Comparison of ENCODE assay signal across 16 cellular contexts in the genomic region with DNA sequence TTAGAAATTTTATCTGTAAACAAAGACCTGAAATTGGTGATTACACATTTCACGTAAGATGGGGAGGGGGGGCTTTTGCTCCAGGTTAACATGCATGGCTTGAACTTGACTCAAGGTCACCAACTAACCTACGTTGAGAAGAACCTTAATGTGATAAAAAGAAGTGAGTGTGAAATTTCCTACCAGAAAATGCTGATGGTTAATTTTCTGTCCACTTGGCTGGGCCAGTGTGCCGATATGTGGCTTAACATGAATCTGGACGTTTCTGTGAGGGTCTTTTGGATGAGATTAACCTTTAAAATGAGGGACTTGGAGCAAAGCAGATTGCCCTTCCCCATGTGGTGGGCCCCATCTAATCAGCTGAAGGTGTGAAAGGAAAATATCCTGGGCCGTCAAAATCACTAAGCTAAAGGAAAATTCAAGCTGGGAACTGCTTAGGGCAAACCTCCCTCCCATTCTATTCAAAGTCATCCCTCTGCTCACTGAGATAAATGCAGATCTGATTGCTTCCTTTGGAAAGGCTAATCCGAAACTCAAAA.
DNase-seq lines count a peak whose midpoint lies in the region; ATAC-seq, FAIRE-seq and TF ChIP-seq lines count a peak whose summit lies in the region.
"Had no signal": no experiment of that assay in that cellular context is flagged by ENCODE, and none has a peak within 500 bp of the region (broad histone marks: within the 10 kb centered on the region; RNA-seq: fewer than 3 reads in every experiment).

No MANE protein-coding gene starts in this region.

- H3K9me2 ChIP-seq in GM23338 (ENCODE audit: insufficient read depth): no peaks in the 10 kb centered on the region; the same call in 1 of the 2 replicates

- no peak for FAIRE-seq in A549 (lab: Jason Lieb, UNC)
- FAIRE-seq: G401.6, GM12892, GM19239 had no signal

- H3K27me3 ChIP-seq in OCI-LY3 (ENCODE audit: low read depth, low read length) (no peaks in the 10 kb centered on the region), colonic mucosa (no peaks in the 10 kb centered on the region), mesendoderm (ENCODE audit: insufficient read depth, low read length, poor library complexity) (no peaks in the 10 kb centered on the region), GM23338 (ENCODE audit: insufficient read depth) (no peaks in the 10 kb centered on the region)

- H3K9me3 Mint-ChIP-seq in MCF 10A (ENCODE audit: unreplicated experiment): no peaks in the 10 kb centered on the region
- peaks cover 15% of the 10 kb centered on the region; the same call in 2 of the 3 replicates for H3K9me3 Mint-ChIP-seq in GM23338
- H3K9me3 Mint-ChIP-seq: CD4-positive, alpha-beta T cell had no signal

- H3K4me1 Mint-ChIP-seq in MCF 10A (ENCODE audit: insufficient read depth, unreplicated experiment) (peaks cover 11% of the 10 kb centered on the region), GM23338 (no peaks in the 10 kb centered on the region)

- 60% methylated on average over 6 of the region's 6 CpGs for WGBS in A549 (ENCODE audit: missing lambda C conversion rate)
- WGBS in mesendoderm (ENCODE audit: extremely low coverage, insufficient coverage, low lambda C conversion rate): no CpG with 5 or more reads among the region's 6 CpGs

- H4K20me1 ChIP-seq in OCI-LY3 (ENCODE audit: insufficient read depth, low read length) (no peaks in the 10 kb centered on the region), GM23338 (replicated peaks; ENCODE audit: insufficient read depth) (no peaks in the 10 kb centered on the region)

- H4K5ac ChIP-seq in mesendoderm (ENCODE audit: low read length): no peak overlapping the region

- H3K4me3 Mint-ChIP-seq in MCF 10A (ENCODE audit: unreplicated experiment) (no peak overlapping the region), GM23338 (no peak overlapping the region)
- H3K4me3 Mint-ChIP-seq: B cell; CD4-positive, alpha-beta T cell had no signal

- no peak for TF ChIP-seq POLR2A in A549 (IDR thresholded peaks at IDR 0.05; ENCODE audit: low read length)

- CTCF ChIA-PET in A549 (lab: Yijun Ruan, JAX): no interaction called here
- CTCF ChIA-PET in MCF 10A (lab: Yijun Ruan, JAX): no interaction called here

- H3K4ac ChIP-seq in mesendoderm (ENCODE audit: low read depth, low read length): no peak overlapping the region

- BruUV-seq in MCF 10A (replicated peaks; lab: Mats Ljungman, UMichigan): no TSS peak

- H2BK15ac ChIP-seq in mesendoderm (replicated peaks; ENCODE audit: low read depth): no peak overlapping the region

- POLR2A ChIA-PET in A549 (lab: Yijun Ruan, JAX) (no interaction called here), MCF 10A (lab: Yijun Ruan, JAX) (no interaction called here)

- no peak overlapping the region for H4K8ac ChIP-seq in mesendoderm (ENCODE audit: low read depth, low read length)

- H3K4me2 ChIP-seq in A549: no peak overlapping the region
- no peak overlapping the region for H3K4me2 ChIP-seq in OCI-LY3 (ENCODE audit: low read length)
- H3K4me2 ChIP-seq in mesendoderm (ENCODE audit: low read length): no peak overlapping the region
- no peak overlapping the region for H3K4me2 ChIP-seq in GM23338

- intact Hi-C loops in colonic mucosa (cut with DNase I) (no loop called here), MCF 10A (cut with micrococcal nuclease) (no loop called here)

- no peak overlapping the region for H3K23ac ChIP-seq in mesendoderm (ENCODE audit: low read length)

- no peak overlapping the region for H2AK5ac ChIP-seq in mesendoderm (ENCODE audit: low read length)

- TF ChIP-seq RAD21 in A549 (conservative IDR thresholded peaks at IDR 0.05 in 1 of 2, IDR thresholded peaks at IDR 0.05 in 1 of 2): no peak

- H3K79me2 ChIP-seq in OCI-LY3 (ENCODE audit: low read length) (no peaks in the 10 kb centered on the region), mesendoderm (ENCODE audit: control insufficient read depth, insufficient read depth, low read length) (no peaks in the 10 kb centered on the region), GM23338 (replicated peaks; ENCODE audit: insufficient read depth) (no peaks in the 10 kb centered on the region)

- H3K27me3 Mint-ChIP-seq in MCF 10A (ENCODE audit: insufficient read depth, unreplicated experiment): no peaks in the 10 kb centered on the region
- H3K27me3 Mint-ChIP-seq in GM23338 (ENCODE audit: insufficient read depth, low read depth, poor library complexity): peaks cover 6% of the 10 kb centered on the region
- H3K27me3 Mint-ChIP-seq: B cell; CD4-positive, alpha-beta T cell had no signal

- H2BK120ac ChIP-seq in mesendoderm (ENCODE audit: low read depth, low read length): no peak overlapping the region

- no peaks in the 10 kb centered on the region for H3K4me1 ChIP-seq in A549
- H3K4me1 ChIP-seq in OCI-LY3 (ENCODE audit: low read length): peaks cover 72% of the 10 kb centered on the region
- H3K4me1 ChIP-seq in colonic mucosa: no peaks in the 10 kb centered on the region
- H3K4me1 ChIP-seq in mesendoderm (ENCODE audit: control insufficient read depth, low read depth, low read length): no peaks in the 10 kb centered on the region
- H3K4me1 ChIP-seq in GM23338 (ENCODE audit: insufficient read depth): no peaks in the 10 kb centered on the region

- H3K9me3 ChIP-seq in A549: no peaks in the 10 kb centered on the region
- no peaks in the 10 kb centered on the region for H3K9me3 ChIP-seq in OCI-LY3 (ENCODE audit: insufficient read depth, low read length)
- H3K9me3 ChIP-seq in colonic mucosa: no peaks in the 10 kb centered on the region

- no peak overlapping the region for H3K27ac Mint-ChIP-seq in MCF 10A (ENCODE audit: low read depth, unreplicated experiment)
- H3K27ac Mint-ChIP-seq in GM23338: no peak overlapping the region
- H3K27ac Mint-ChIP-seq: CD4-positive, alpha-beta T cell had no signal

- H3K27ac ChIP-seq in A549: no peak overlapping the region
- peak overlapping the region; percentile 99 for H3K27ac ChIP-seq in OCI-LY3 (ENCODE audit: low read length)
- H3K27ac ChIP-seq in colonic mucosa: no peak overlapping the region
- no peak overlapping the region for H3K27ac ChIP-seq in mesendoderm (ENCODE audit: low read depth, low read length)
- H3K27ac ChIP-seq in GM23338 (ENCODE audit: low read depth): no peak overlapping the region

- H3K9ac ChIP-seq in OCI-LY3 (ENCODE audit: low read length) (no peak overlapping the region), colonic mucosa (ENCODE audit: low read depth in 2 of 2, low read length in 2 of 2) (no peak overlapping the region), mesendoderm (ENCODE audit: low read length) (no peak overlapping the region)

- H3K36me3 Mint-ChIP-seq in MCF 10A (ENCODE audit: insufficient read depth, unreplicated experiment): no peaks in the 10 kb centered on the region
- peaks cover 5% of the 10 kb centered on the region; the same call in 2 of the 3 replicates for H3K36me3 Mint-ChIP-seq in GM23338 (ENCODE audit: low read depth)

- no peak overlapping the region for H3K4me3 ChIP-seq in A549
- no peak overlapping the region for H3K4me3 ChIP-seq in OCI-LY3 (ENCODE audit: low read length)
- no peak overlapping the region for H3K4me3 ChIP-seq in colonic mucosa
- H3K4me3 ChIP-seq in mesendoderm (ENCODE audit: low read length): no peak overlapping the region
- H3K4me3 ChIP-seq in GM23338: no peak overlapping the region

- H3K36me3 ChIP-seq in OCI-LY3 (replicated peaks; ENCODE audit: low read depth, low read length) (no peaks in the 10 kb centered on the region), colonic mucosa (no peaks in the 10 kb centered on the region), mesendoderm (ENCODE audit: control insufficient read depth, insufficient read depth, low read length) (no peaks in the 10 kb centered on the region), GM23338 (ENCODE audit: insufficient read depth) (no peaks in the 10 kb centered on the region)

- H3K18ac ChIP-seq in mesendoderm (ENCODE audit: low read length): no peak overlapping the region

- no peaks in the 10 kb centered on the region for H3K79me1 ChIP-seq in mesendoderm (ENCODE audit: low read length)

- no peak for TF ChIP-seq EP300 in A549 (IDR thresholded peaks at IDR 0.05)

- ATAC-seq in A549 (no peak), GM23338 (no peak), GM18861 (IDR thresholded peaks at IDR 0.05; ENCODE audit: unreplicated experiment) (no peak), HG02981 (IDR thresholded peaks at IDR 0.05; ENCODE audit: unreplicated experiment) (no peak)

- no peak overlapping the region for H2BK5ac ChIP-seq in mesendoderm (ENCODE audit: low read length)

- TF ChIP-seq CTCF in A549 (IDR thresholded peaks at IDR 0.05): no peak
- no peak for TF ChIP-seq CTCF in OCI-LY3 (IDR thresholded peaks at IDR 0.05; ENCODE audit: low read depth, low read length)
- no peak for TF ChIP-seq CTCF in colonic mucosa (IDR thresholded peaks at IDR 0.05)
- TF ChIP-seq CTCF in MCF 10A (IDR thresholded peaks at IDR 0.05; ENCODE audit: unreplicated experiment): no peak
- TF ChIP-seq CTCF in GM23338 (conservative IDR thresholded peaks at IDR 0.05; ENCODE audit: low read depth in 2 of 2): no peak

- H3K56ac ChIP-seq in mesendoderm (ENCODE audit: low read length): no peak overlapping the region

- no peak for DNase-seq in A549 (ENCODE audit: low read depth in 1 of 2, low spot score in 1 of 2)
- DNase-seq in colonic mucosa: peak; percentile 5
- peak; percentile 35 for DNase-seq in mesendoderm
- no peak for DNase-seq in MCF 10A (ENCODE audit: unreplicated experiment)
- DNase-seq in GM23338 (ENCODE audit: low spot score): no peak
- DNase-seq: C1 segment of cervical spinal cord; CD4-positive, alpha-beta T cell; DMS79; H7 had no signal

- no peaks in the 10 kb centered on the region for H3F3A ChIP-seq in GM23338 (replicated peaks; ENCODE audit: low read depth)

- H2AFZ ChIP-seq in OCI-LY3 (ENCODE audit: low read depth, low read length) (no peak overlapping the region), GM23338 (no peak overlapping the region)

TF ChIP-seq in A549, 52 proteins besides CTCF, POLR2A, EP300 and RAD21:
- TF ChIP-seq CEBPB (IDR thresholded peaks at IDR 0.05) (no peak), MAFK (IDR thresholded peaks at IDR 0.05; ENCODE audit: partially characterized antibody) (peak; percentile 7)
TF ChIP-seq in A549: peak in this region for 1.

TF ChIP-seq in GM23338, 12 proteins besides CTCF, POLR2A, EP300 and RAD21:
- TF ChIP-seq CREB1 (CRISPR knock-in tag; IDR thresholded peaks at IDR 0.05; ENCODE audit: low read depth) (no peak), EZH2 (IDR thresholded peaks at IDR 0.05; ENCODE audit: low read depth, unreplicated experiment) (no peak), ZNF114 (CRISPR knock-in tag; IDR thresholded peaks at IDR 0.05) (no peak)
TF ChIP-seq in GM23338: peak in this region for 0.

Comparison
In these comparisons a context has a peak if more than half of its experiments do, and no peak if none do; other contexts are left out.
1. DNase-seq: peak in colonic mucosa (single experiment) and mesendoderm (single experiment); none in A549 (0 of 2), MCF 10A (single experiment) and GM23338 (single experiment).